1 cellular context compared by ENCODE assay signal in genomic region chr1:27671964-27672749, GRCh38.
TF ChIP-seq lines count a peak whose summit lies in the region.

A gene with protein sequence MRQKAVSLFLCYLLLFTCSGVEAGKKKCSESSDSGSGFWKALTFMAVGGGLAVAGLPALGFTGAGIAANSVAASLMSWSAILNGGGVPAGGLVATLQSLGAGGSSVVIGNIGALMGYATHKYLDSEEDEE (minus strand): TSS chr1:27672192. CDS start chr1:27669314, 2,878 bp downstream.

TF ChIP-seq in GM12878, 131 proteins besides CTCF, POLR2A, EP300 and RAD21 (continued from another document):
- TF ChIP-seq STAT1 (conservative IDR thresholded peaks at IDR 0.05) = 0 out of 2 replicates have a peak, but pooled peaks have one; percentile 44
- TF ChIP-seq POLR2AphosphoS2 (IDR thresholded peaks at IDR 0.05; ENCODE audit: low read depth, low read length) = peak; percentile 39; the same call in 1 of the 2 replicates
- TF ChIP-seq IRF4 (IDR thresholded peaks at IDR 0.05; ENCODE audit: low read depth, low read length) = peak; percentile 55; the same call in 1 of the 2 replicates
- TF ChIP-seq TCF3 (IDR thresholded peaks at IDR 0.05; ENCODE audit: borderline replicate concordance, insufficient read depth, low read depth, low read length) = 0 out of 2 replicates have a peak, but pooled peaks have one; percentile 15
- peak; percentile 97 for TF ChIP-seq POLR2AphosphoS5 (IDR thresholded peaks at IDR 0.05; ENCODE audit: low read length)
- TF ChIP-seq TAF1 (IDR thresholded peaks at IDR 0.05; ENCODE audit: borderline replicate concordance, low read depth, low read length) = peak; percentile 63; the same call in 1 of the 2 replicates
- TF ChIP-seq, protein P1, sequence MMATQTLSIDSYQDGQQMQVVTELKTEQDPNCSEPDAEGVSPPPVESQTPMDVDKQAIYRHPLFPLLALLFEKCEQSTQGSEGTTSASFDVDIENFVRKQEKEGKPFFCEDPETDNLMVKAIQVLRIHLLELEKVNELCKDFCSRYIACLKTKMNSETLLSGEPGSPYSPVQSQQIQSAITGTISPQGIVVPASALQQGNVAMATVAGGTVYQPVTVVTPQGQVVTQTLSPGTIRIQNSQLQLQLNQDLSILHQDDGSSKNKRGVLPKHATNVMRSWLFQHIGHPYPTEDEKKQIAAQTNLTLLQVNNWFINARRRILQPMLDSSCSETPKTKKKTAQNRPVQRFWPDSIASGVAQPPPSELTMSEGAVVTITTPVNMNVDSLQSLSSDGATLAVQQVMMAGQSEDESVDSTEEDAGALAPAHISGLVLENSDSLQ (IDR thresholded peaks at IDR 0.05) = peak; percentile 94
- TF ChIP-seq DPF2 (IDR thresholded peaks at IDR 0.05) = peak; percentile 20; the same call in 1 of the 2 replicates
- peak; percentile 90 for TF ChIP-seq IKZF2 (IDR thresholded peaks at IDR 0.05)
- TF ChIP-seq POU2F2 (IDR thresholded peaks at IDR 0.05; ENCODE audit: borderline replicate concordance, low read depth, low read length) = peak; percentile 62; the same call in 1 of the 3 replicates
- TF ChIP-seq, protein P2, sequence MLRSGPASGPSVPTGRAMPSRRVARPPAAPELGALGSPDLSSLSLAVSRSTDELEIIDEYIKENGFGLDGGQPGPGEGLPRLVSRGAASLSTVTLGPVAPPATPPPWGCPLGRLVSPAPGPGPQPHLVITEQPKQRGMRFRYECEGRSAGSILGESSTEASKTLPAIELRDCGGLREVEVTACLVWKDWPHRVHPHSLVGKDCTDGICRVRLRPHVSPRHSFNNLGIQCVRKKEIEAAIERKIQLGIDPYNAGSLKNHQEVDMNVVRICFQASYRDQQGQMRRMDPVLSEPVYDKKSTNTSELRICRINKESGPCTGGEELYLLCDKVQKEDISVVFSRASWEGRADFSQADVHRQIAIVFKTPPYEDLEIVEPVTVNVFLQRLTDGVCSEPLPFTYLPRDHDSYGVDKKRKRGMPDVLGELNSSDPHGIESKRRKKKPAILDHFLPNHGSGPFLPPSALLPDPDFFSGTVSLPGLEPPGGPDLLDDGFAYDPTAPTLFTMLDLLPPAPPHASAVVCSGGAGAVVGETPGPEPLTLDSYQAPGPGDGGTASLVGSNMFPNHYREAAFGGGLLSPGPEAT (IDR thresholded peaks at IDR 0.05; ENCODE audit: low read depth) = peak; percentile 80
- no peak for TF ChIP-seq SUPT20H (IDR thresholded peaks at IDR 0.05; ENCODE audit: borderline replicate concordance, control insufficient read depth, low read depth, low read length)
- TF ChIP-seq MEF2B (IDR thresholded peaks at IDR 0.05; ENCODE audit: partially characterized antibody, poor library complexity, severe bottlenecking) = peak; percentile 32
- no peak for TF ChIP-seq TBL1XR1 (IDR thresholded peaks at IDR 0.05; ENCODE audit: low read depth, low read length)
- peak; percentile 57; the same call in 1 of the 2 replicates for TF ChIP-seq LARP7 (IDR thresholded peaks at IDR 0.05)
- TF ChIP-seq ZNF217 (IDR thresholded peaks at IDR 0.05) = peak; percentile 35; the same call in 1 of the 2 replicates
- TF ChIP-seq ZSCAN29 (IDR thresholded peaks at IDR 0.05) = no peak
- TF ChIP-seq RBBP5 (conservative IDR thresholded peaks at IDR 0.05) = no peak
- TF ChIP-seq, protein P3, sequence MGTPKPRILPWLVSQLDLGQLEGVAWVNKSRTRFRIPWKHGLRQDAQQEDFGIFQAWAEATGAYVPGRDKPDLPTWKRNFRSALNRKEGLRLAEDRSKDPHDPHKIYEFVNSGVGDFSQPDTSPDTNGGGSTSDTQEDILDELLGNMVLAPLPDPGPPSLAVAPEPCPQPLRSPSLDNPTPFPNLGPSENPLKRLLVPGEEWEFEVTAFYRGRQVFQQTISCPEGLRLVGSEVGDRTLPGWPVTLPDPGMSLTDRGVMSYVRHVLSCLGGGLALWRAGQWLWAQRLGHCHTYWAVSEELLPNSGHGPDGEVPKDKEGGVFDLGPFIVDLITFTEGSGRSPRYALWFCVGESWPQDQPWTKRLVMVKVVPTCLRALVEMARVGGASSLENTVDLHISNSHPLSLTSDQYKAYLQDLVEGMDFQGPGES (IDR thresholded peaks at IDR 0.05) = no peak
- TF ChIP-seq NBN (IDR thresholded peaks at IDR 0.05) = peak; percentile 39; the same call in 1 of the 2 replicates
- peak; percentile 24; the same call in 1 of the 2 replicates for TF ChIP-seq CREB1 (IDR thresholded peaks at IDR 0.05; ENCODE audit: low read depth)
- TF ChIP-seq FOXK2 (IDR thresholded peaks at IDR 0.05) = peak; percentile 46; the same call in 1 of the 2 replicates
- TF ChIP-seq ATF3 (IDR thresholded peaks at IDR 0.05; ENCODE audit: borderline replicate concordance, extremely low read depth, low read depth, low read length) = no peak
- TF ChIP-seq SUZ12 (IDR thresholded peaks at IDR 0.05; ENCODE audit: unreplicated experiment) = no peak
- TF ChIP-seq YY1 (IDR thresholded peaks at IDR 0.05; ENCODE audit: low read depth, low read length) = peak; percentile 39
- TF ChIP-seq SIN3A (IDR thresholded peaks at IDR 0.05; ENCODE audit: low read depth, low read length) = peak; percentile 60; the same call in 1 of the 2 replicates
- TF ChIP-seq, protein P4, sequence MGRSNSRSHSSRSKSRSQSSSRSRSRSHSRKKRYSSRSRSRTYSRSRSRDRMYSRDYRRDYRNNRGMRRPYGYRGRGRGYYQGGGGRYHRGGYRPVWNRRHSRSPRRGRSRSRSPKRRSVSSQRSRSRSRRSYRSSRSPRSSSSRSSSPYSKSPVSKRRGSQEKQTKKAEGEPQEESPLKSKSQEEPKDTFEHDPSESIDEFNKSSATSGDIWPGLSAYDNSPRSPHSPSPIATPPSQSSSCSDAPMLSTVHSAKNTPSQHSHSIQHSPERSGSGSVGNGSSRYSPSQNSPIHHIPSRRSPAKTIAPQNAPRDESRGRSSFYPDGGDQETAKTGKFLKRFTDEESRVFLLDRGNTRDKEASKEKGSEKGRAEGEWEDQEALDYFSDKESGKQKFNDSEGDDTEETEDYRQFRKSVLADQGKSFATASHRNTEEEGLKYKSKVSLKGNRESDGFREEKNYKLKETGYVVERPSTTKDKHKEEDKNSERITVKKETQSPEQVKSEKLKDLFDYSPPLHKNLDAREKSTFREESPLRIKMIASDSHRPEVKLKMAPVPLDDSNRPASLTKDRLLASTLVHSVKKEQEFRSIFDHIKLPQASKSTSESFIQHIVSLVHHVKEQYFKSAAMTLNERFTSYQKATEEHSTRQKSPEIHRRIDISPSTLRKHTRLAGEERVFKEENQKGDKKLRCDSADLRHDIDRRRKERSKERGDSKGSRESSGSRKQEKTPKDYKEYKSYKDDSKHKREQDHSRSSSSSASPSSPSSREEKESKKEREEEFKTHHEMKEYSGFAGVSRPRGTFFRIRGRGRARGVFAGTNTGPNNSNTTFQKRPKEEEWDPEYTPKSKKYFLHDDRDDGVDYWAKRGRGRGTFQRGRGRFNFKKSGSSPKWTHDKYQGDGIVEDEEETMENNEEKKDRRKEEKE (IDR thresholded peaks at IDR 0.05) = no peak
